Comparison of ENCODE assay signal across 2 cellular contexts in genomic region chr14:68935761-68936209, GRCh38.
TF ChIP-seq lines count a peak whose summit lies in the region.

No MANE protein-coding gene starts in this region.

TF ChIP-seq in IMR-90, 13 proteins besides CTCF, POLR2A, EP300 and RAD21:
- no peak for TF ChIP-seq ELK1 (IDR thresholded peaks at IDR 0.05; ENCODE audit: borderline replicate concordance, low read depth, low read length)
- TF ChIP-seq RFX5 (IDR thresholded peaks at IDR 0.05; ENCODE audit: low read depth, low read length), result no peak
- no peak for TF ChIP-seq MXI1 (IDR thresholded peaks at IDR 0.05; ENCODE audit: borderline replicate concordance, low read depth, low read length)
- TF ChIP-seq RCOR1 (IDR thresholded peaks at IDR 0.05; ENCODE audit: insufficient replicate concordance, low read length), result no peak
- TF ChIP-seq MAFK (IDR thresholded peaks at IDR 0.05; ENCODE audit: low read depth, low read length), result no peak
- TF ChIP-seq CHD1 (IDR thresholded peaks at IDR 0.05; ENCODE audit: low read depth, low read length), result no peak
- no peak for TF ChIP-seq CEBPB (IDR thresholded peaks at IDR 0.05; ENCODE audit: low read depth, low read length)
- no peak for TF ChIP-seq USF2 (IDR thresholded peaks at IDR 0.05; ENCODE audit: low read depth, low read length)
- no peak for TF ChIP-seq FOS (IDR thresholded peaks at IDR 0.05; ENCODE audit: low read depth, low read length)
- no peak for TF ChIP-seq BHLHE40 (IDR thresholded peaks at IDR 0.05; ENCODE audit: low read depth, low read length)
- no peak for TF ChIP-seq NFE2L2 (IDR thresholded peaks at IDR 0.05; ENCODE audit: low read depth, low read length)
- TF ChIP-seq SMC3 (IDR thresholded peaks at IDR 0.05; ENCODE audit: low read depth, low read length), result no peak
- no peak for TF ChIP-seq MAZ (IDR thresholded peaks at IDR 0.05; ENCODE audit: borderline replicate concordance, low read depth, low read length)

TF ChIP-seq in liver, 16 proteins besides CTCF, POLR2A, EP300 and RAD21:
- TF ChIP-seq EGR1 (IDR thresholded peaks at IDR 0.05; ENCODE audit: low read depth in 2 of 2), result peak; percentile 36 to 87
- TF ChIP-seq SP1 (IDR thresholded peaks at IDR 0.05), result peak; percentile 81
- TF ChIP-seq MAX (IDR thresholded peaks at IDR 0.05), result peak; percentile 89
- TF ChIP-seq TAF1 (conservative IDR thresholded peaks at IDR 0.05), result peak; percentile 75
- TF ChIP-seq ZBTB33 (IDR thresholded peaks at IDR 0.05), result peak; percentile 70
- TF ChIP-seq HNF4G (IDR thresholded peaks at IDR 0.05), result no peak
- TF ChIP-seq JUND (IDR thresholded peaks at IDR 0.05), result peak; percentile 19 to 70
- peak; percentile 91 for TF ChIP-seq YY1 (IDR thresholded peaks at IDR 0.05)
- TF ChIP-seq GABPA (IDR thresholded peaks at IDR 0.05 in 1 of 2, conservative IDR thresholded peaks at IDR 0.05 in 1 of 2), result peak in 1 of 2 donors; percentile 55
- peak; percentile 80 to 91 for TF ChIP-seq RXRA (IDR thresholded peaks at IDR 0.05)
- TF ChIP-seq FOXA2 (IDR thresholded peaks at IDR 0.05), result peak; percentile 66
- peak; percentile 93 for TF ChIP-seq REST (IDR thresholded peaks at IDR 0.05)
- TF ChIP-seq NR2F2 (IDR thresholded peaks at IDR 0.05), result peak; percentile 97
- peak; percentile 59 for TF ChIP-seq FOXA1 (IDR thresholded peaks at IDR 0.05)
- peak in 1 of 2 donors; percentile 67 for TF ChIP-seq HNF4A (conservative IDR thresholded peaks at IDR 0.05)
- no peak for TF ChIP-seq ATF3 (IDR thresholded peaks at IDR 0.05)
TF ChIP-seq in liver: peak in this region for 14.
